ENCODE assay signal across 8 cellular contexts in genomic region chr19:15288146-15288963, GRCh38. TPM values are rescaled to one million over a fixed set of nuclear protein-coding genes. Genes with fewer than 3 reads are reported as not detected.
DNase-seq lines count a peak whose midpoint lies in the region; ATAC-seq and TF ChIP-seq lines count a peak whose summit lies in the region.

No MANE protein-coding gene starts in this region.

- DNase-seq in NCI-H510A treated with DMSO at 0.1 percent for 48 hours (lab: John Stamatoyannopoulos, UW), result peak; percentile 38
- DNase-seq in NCI-H510A (lab: John Stamatoyannopoulos, UW), result no peak
- DNase-seq in OCI-LY7 (ENCODE audit: low spot score), result peak; percentile 74
- DNase-seq in effector memory CD8-positive, alpha-beta T cell, result no peak

- peaks cover 84 to 91% of the 10 kb centered on the region in 2 donors for H3K4me1 Mint-ChIP-seq in effector memory CD8-positive, alpha-beta T cell (ENCODE audit: low read depth in 2 of 2)
- peaks cover 85% of the 10 kb centered on the region for H3K4me1 Mint-ChIP-seq in nephron

- H3K36me3 Mint-ChIP-seq in effector memory CD8-positive, alpha-beta T cell (ENCODE audit: insufficient read depth), result peaks cover 16% of the 10 kb centered on the region
- no peaks in the 10 kb centered on the region for H3K36me3 Mint-ChIP-seq in nephron (ENCODE audit: low read depth)

- H3K9me3 Mint-ChIP-seq in effector memory CD8-positive, alpha-beta T cell, result no peaks in the 10 kb centered on the region
- no peaks in the 10 kb centered on the region for H3K9me3 Mint-ChIP-seq in nephron

- TF ChIP-seq POLR2A in GM18505 (IDR thresholded peaks at IDR 0.05; ENCODE audit: borderline replicate concordance, extremely low read depth, insufficient read depth, insufficient read length), result no peak

- H3K27me3 Mint-ChIP-seq in effector memory CD8-positive, alpha-beta T cell, result no peaks in the 10 kb centered on the region
- H3K27me3 Mint-ChIP-seq in nephron (ENCODE audit: low read depth), result no peaks in the 10 kb centered on the region

- H4K20me1 ChIP-seq in OCI-LY7 (ENCODE audit: insufficient read depth, low read length), result peaks cover 63% of the 10 kb centered on the region

- H3K9me3 ChIP-seq in OCI-LY7 (ENCODE audit: low read length), result no peaks in the 10 kb centered on the region

- intact Hi-C loops in OCI-LY7 (cut with micrococcal nuclease; ENCODE audit: unreplicated experiment), result no loop called here

- H3K27ac Mint-ChIP-seq in effector memory CD8-positive, alpha-beta T cell, result peak overlapping the region; percentile 62 to 79
- H3K27ac Mint-ChIP-seq in nephron, result peak overlapping the region; percentile 88 to 91 (median 88)

- peak overlapping the region; percentile 87 for H3K27ac ChIP-seq in OCI-LY7 (ENCODE audit: low read depth, low read length, poor library complexity, severe bottlenecking)

- peaks cover 100% of the 10 kb centered on the region for H3K79me2 ChIP-seq in OCI-LY7 (ENCODE audit: insufficient read depth, low read depth, low read length)

- H3K4me2 ChIP-seq in OCI-LY7 (ENCODE audit: low read length), result peak overlapping the region; percentile 79

- H3K9me2 ChIP-seq in OCI-LY7 (ENCODE audit: insufficient read depth, low read length), result no peaks in the 10 kb centered on the region

- peak; percentile 47 for ATAC-seq in effector memory CD8-positive, alpha-beta T cell (replicated peaks)
- ATAC-seq in GM19467 (IDR thresholded peaks at IDR 0.05; ENCODE audit: unreplicated experiment), result no peak
- ATAC-seq in GM21367 (IDR thresholded peaks at IDR 0.05; ENCODE audit: unreplicated experiment), result no peak
- ATAC-seq in GM18505 (IDR thresholded peaks at IDR 0.05; ENCODE audit: unreplicated experiment), result no peak

- CTCF ChIA-PET in OCI-LY7 (lab: Charles Lee; ENCODE audit: unreplicated experiment), result interaction anchor here (0.5 to 1.0 kb wide), 4 partner anchors 9 to 731 kb away, joined by 3 read pairs; no protein-coding TSS in a partner anchor

- peaks cover 100% of the 10 kb centered on the region for H3K4me1 ChIP-seq in OCI-LY7 (ENCODE audit: insufficient read depth, low read length, poor library complexity, severe bottlenecking)

- POLR2A ChIA-PET in OCI-LY7 (lab: Charles Lee), result interaction anchor here (0.6 to 2.1 kb wide), 6 partner anchors 10 to 892 kb away, joined by 3 to 17 read pairs (median 4); partner anchors contain the start of gene ZNF333

- no TSS peak for BruUV-seq in OCI-LY7 (replicated peaks; lab: Mats Ljungman, UMichigan)

- peak overlapping the region; percentile 44 for H3K4me3 ChIP-seq in OCI-LY7 (ENCODE audit: low read depth, low read length, poor library complexity, severe bottlenecking)

- H3K36me3 ChIP-seq in OCI-LY7 (ENCODE audit: insufficient read depth, low read length), result peaks cover 4% of the 10 kb centered on the region; the same call in 1 of the 2 replicates

- no peak for TF ChIP-seq CTCF in OCI-LY7 (conservative IDR thresholded peaks at IDR 0.05; ENCODE audit: low read length)
- no peak for TF ChIP-seq CTCF in nephron (IDR thresholded peaks at IDR 0.05; ENCODE audit: unreplicated experiment in 3 of 3)

- peak overlapping the region; percentile 70 to 76 for H3K4me3 Mint-ChIP-seq in effector memory CD8-positive, alpha-beta T cell
- peak overlapping the region; percentile 14 to 59 (median 43) for H3K4me3 Mint-ChIP-seq in nephron

- no peak overlapping the region for H2AFZ ChIP-seq in OCI-LY7 (ENCODE audit: low read length)

RNA-seq across cellular contexts. Expression of gene BRD4, which starts 44.0 kb away (rescaled TPM):
- 22.6 and 33.6 TPM in 2 replicates for total RNA-seq in OCI-LY7 (2014; rRNA removed; shearing (Covaris generic))
- total RNA-seq in OCI-LY7 (2022), result 143 and 157 TPM in 2 replicates

RNA-seq across cellular contexts. Expression of gene EPHX3, which starts 56.1 kb away (rescaled TPM):
- total RNA-seq in OCI-LY7 (2014; rRNA removed; shearing (Covaris generic)), result 0.08 and 0.25 TPM in 2 replicates
- 0.67 and 0.74 TPM in 2 replicates for total RNA-seq in OCI-LY7 (2022)

Comparison
In these comparisons a context has a peak if more than half of its experiments do, and no peak if none do; other contexts are left out.
1. DNase-seq: peak in NCI-H510A treated with DMSO at 0.1 percent for 48 hours (single experiment) and OCI-LY7 (single experiment); none in NCI-H510A (single experiment) and effector memory CD8-positive, alpha-beta T cell (0 of 3).